Comparison of ENCODE assay signal across 41 cellular contexts in genomic region chr20:977021-977420, GRCh38. TPM values are rescaled to one million over a fixed set of nuclear protein-coding genes. Genes with fewer than 3 reads are reported as not detected.
DNase-seq lines count a peak whose midpoint lies in the region; ATAC-seq, FAIRE-seq and TF ChIP-seq lines count a peak whose summit lies in the region.
"Had no signal": no experiment of that assay in that cellular context is flagged by ENCODE, and none has a peak within 500 bp of the region (broad histone marks: within the 10 kb centered on the region; RNA-seq: fewer than 3 reads in every experiment).

No MANE protein-coding gene starts in this region.

- H3K9me1 ChIP-seq in K562 (ENCODE audit: control insufficient read depth, insufficient read depth, low read length): no peaks in the 10 kb centered on the region

- H3K4me2 ChIP-seq in K562 (ENCODE audit: insufficient read depth, low read length) (no peak overlapping the region), mesendoderm (ENCODE audit: low read length) (no peak overlapping the region)
- H3K4me2 ChIP-seq: A549; BLaER1; BLaER1 treated with 17β-estradiol and CSF1 and Interleukin-3, amounts not matched to agents 10 nM and 100 nM had no signal

- POLR2A ChIA-PET in K562 (lab: Yijun Ruan, JAX): no interaction called here
- POLR2A ChIA-PET in activated CD4-positive, alpha-beta T cell treated with anti-CD3 and anti-CD28 coated beads, Interleukin-2, amount 10 ng/mL, durations not matched to agents 7 days and 5 days (lab: Charles Lee): no interaction called here

- no peak overlapping the region for H2BK120ac ChIP-seq in mesendoderm (ENCODE audit: low read depth, low read length)

- WGBS in K562 (ENCODE audit: insufficient coverage, low coverage, missing lambda C conversion rate): 17% methylated on average over 1 of the region's 1 CpG
- 81 to 100% methylated on average over 1 of the region's 1 CpG for WGBS in endodermal cell (ENCODE audit: insufficient coverage in 1 of 2, insufficient read length in 1 of 2), 2 experiments
- no CpG with 5 or more reads among the region's 1 CpG for WGBS in mesendoderm (ENCODE audit: extremely low coverage, insufficient coverage, low lambda C conversion rate)
- WGBS in thyroid gland, 2 donors: 33 to 92% methylated on average over 1 of the region's 1 CpG

- H2BK15ac ChIP-seq in mesendoderm (replicated peaks; ENCODE audit: low read depth): no peak overlapping the region

- H3K27me3 Mint-ChIP-seq in endodermal cell (ENCODE audit: insufficient read depth): peaks cover 2% of the 10 kb centered on the region
- H3K27me3 Mint-ChIP-seq in activated CD4-positive, alpha-beta T cell treated with anti-CD3 and anti-CD28 coated beads, Interleukin-2, amount 10 ng/mL, durations not matched to agents 7 days and 5 days: peaks cover 2% of the 10 kb centered on the region

- no peak for ATAC-seq in K562
- ATAC-seq in HG02870 (IDR thresholded peaks at IDR 0.05; ENCODE audit: unreplicated experiment): no peak
- ATAC-seq: A549; CD8-positive, alpha-beta T cell had no signal

- no peak overlapping the region for H3K4me3 Mint-ChIP-seq in endodermal cell
- H3K4me3 Mint-ChIP-seq in activated CD4-positive, alpha-beta T cell treated with anti-CD3 and anti-CD28 coated beads, Interleukin-2, amount 10 ng/mL, durations not matched to agents 7 days and 5 days: no peak overlapping the region
- H3K4me3 Mint-ChIP-seq: B cell; CD14-positive monocyte; CD4-positive, alpha-beta memory T cell; CD4-positive, alpha-beta T cell; CD4-positive, CD25-positive, alpha-beta regulatory T cell; CD8-positive, alpha-beta memory T cell; CD8-positive, alpha-beta T cell had no signal

- no peak overlapping the region for H2AK5ac ChIP-seq in mesendoderm (ENCODE audit: low read length)

- H3K9ac ChIP-seq in K562 (ENCODE audit: insufficient read depth in 1 of 2, low read depth in 2 of 2, low read length in 2 of 2) (no peak overlapping the region), endodermal cell (ENCODE audit: extremely low read depth, low read length, poor library complexity, severe bottlenecking) (no peak overlapping the region), mesendoderm (ENCODE audit: low read length) (no peak overlapping the region)
- H3K9ac ChIP-seq: BLaER1; BLaER1 treated with 17β-estradiol and CSF1 and Interleukin-3, amounts not matched to agents 10 nM and 100 nM had no signal

- H3K79me2 ChIP-seq in K562 (ENCODE audit: control insufficient read depth, insufficient read depth, low read length) (no peaks in the 10 kb centered on the region), mesendoderm (ENCODE audit: control insufficient read depth, insufficient read depth, low read length) (no peaks in the 10 kb centered on the region)

- H3K4me1 ChIP-seq in K562 (replicated peaks in 1 of 2; ENCODE audit: control insufficient read depth in 2 of 2, insufficient read depth in 2 of 2, low read length in 2 of 2) (peaks cover 0 to 7% of the 10 kb centered on the region in 2 experiments; a peak in 3 of 5 replicates), endodermal cell (ENCODE audit: control insufficient read depth, insufficient read depth, low read length) (no peaks in the 10 kb centered on the region), mesendoderm (ENCODE audit: control insufficient read depth, low read depth, low read length) (no peaks in the 10 kb centered on the region), thyroid gland (peaks cover 21 to 37% of the 10 kb centered on the region in 2 donors)
- H3K4me1 ChIP-seq: A549; BE2C; BLaER1; BLaER1 treated with 17β-estradiol and CSF1 and Interleukin-3, amounts not matched to agents 10 nM and 100 nM; Caco-2 had no signal

- H4K20me1 ChIP-seq in K562 (replicated peaks; ENCODE audit: control insufficient read depth, insufficient read depth, low read length): no peaks in the 10 kb centered on the region
- H4K20me1 ChIP-seq: BLaER1 had no signal

- no peak overlapping the region for H3K56ac ChIP-seq in mesendoderm (ENCODE audit: low read length)

- H2AFZ ChIP-seq in K562 (ENCODE audit: low read depth, low read length): no peak overlapping the region

- CTCF ChIA-PET in K562 (lab: Yijun Ruan, JAX; ENCODE audit: low intra/inter-chr PET ratio): no interaction called here
- CTCF ChIA-PET in activated CD4-positive, alpha-beta T cell treated with anti-CD3 and anti-CD28 coated beads, Interleukin-2, amount 10 ng/mL, durations not matched to agents 7 days and 5 days (lab: Charles Lee): no interaction called here

- no peaks in the 10 kb centered on the region for H3K36me3 ChIP-seq in K562 (ENCODE audit: control insufficient read depth, insufficient read depth, low read length)
- no peaks in the 10 kb centered on the region for H3K36me3 ChIP-seq in endodermal cell (ENCODE audit: control insufficient read depth, insufficient read depth, low read length)
- no peaks in the 10 kb centered on the region for H3K36me3 ChIP-seq in mesendoderm (ENCODE audit: control insufficient read depth, insufficient read depth, low read length)
- H3K36me3 ChIP-seq in thyroid gland: no peaks in the 10 kb centered on the region
- no peaks in the 10 kb centered on the region for H3K36me3 ChIP-seq in WERI-Rb-1
- H3K36me3 ChIP-seq: BE2C; BLaER1; BLaER1 treated with 17β-estradiol and CSF1 and Interleukin-3, amounts not matched to agents 10 nM and 100 nM had no signal

- H3K4me1 Mint-ChIP-seq in endodermal cell: peaks cover 7% of the 10 kb centered on the region
- peaks cover 6% of the 10 kb centered on the region for H3K4me1 Mint-ChIP-seq in activated CD4-positive, alpha-beta T cell treated with anti-CD3 and anti-CD28 coated beads, Interleukin-2, amount 10 ng/mL, durations not matched to agents 7 days and 5 days
- H3K4me1 Mint-ChIP-seq: B cell had no signal

- no peak overlapping the region for H4K5ac ChIP-seq in mesendoderm (ENCODE audit: low read length)

- H3K4ac ChIP-seq in mesendoderm (ENCODE audit: low read depth, low read length): no peak overlapping the region

- no peak for TF ChIP-seq EP300 in K562 (IDR thresholded peaks at IDR 0.05; ENCODE audit: low read length)

- no peak overlapping the region for H3K4me3 ChIP-seq in K562
- H3K4me3 ChIP-seq in endodermal cell (ENCODE audit: low read length): no peak overlapping the region
- no peak overlapping the region for H3K4me3 ChIP-seq in mesendoderm (ENCODE audit: low read length)
- no peak overlapping the region for H3K4me3 ChIP-seq in thyroid gland (replicated peaks in 1 of 3)
- H3K4me3 ChIP-seq in WERI-Rb-1 (ENCODE audit: low read depth, low read length): no peak overlapping the region
- H3K4me3 ChIP-seq: A549; BLaER1; BLaER1 treated with 17β-estradiol and CSF1 and Interleukin-3, amounts not matched to agents 10 nM and 100 nM had no signal

- in situ Hi-C loops in K562 (cut with MboI): no loop called here

- TF ChIP-seq POLR2A in K562 (conservative IDR thresholded peaks at IDR 0.05): no peak
- no peak for TF ChIP-seq POLR2A in thyroid gland (IDR thresholded peaks at IDR 0.05)

- H3K27me3 ChIP-seq in K562 (ENCODE audit: control insufficient read depth in 2 of 2, insufficient read depth in 2 of 2, low read length in 2 of 2) (peaks cover 4 to 25% of the 10 kb centered on the region in 2 experiments; a peak in 3 of 5 replicates), endodermal cell (ENCODE audit: control insufficient read depth, insufficient read depth, low read length, poor library complexity, severe bottlenecking) (no peaks in the 10 kb centered on the region), mesendoderm (ENCODE audit: insufficient read depth, low read length, poor library complexity) (no peaks in the 10 kb centered on the region), thyroid gland (no peaks in the 10 kb centered on the region), WERI-Rb-1 (ENCODE audit: insufficient read depth, low read depth, severe bottlenecking) (no peaks in the 10 kb centered on the region)
- H3K27me3 ChIP-seq: BE2C; BLaER1; BLaER1 treated with 17β-estradiol and CSF1 and Interleukin-3, amounts not matched to agents 10 nM and 100 nM had no signal

- H3K23ac ChIP-seq in mesendoderm (ENCODE audit: low read length): no peak overlapping the region

- intact Hi-C loops in K562 (cut with micrococcal nuclease): loop anchor here (10.0 kb wide), 1 partner anchor 238 kb away; no protein-coding TSS in a partner anchor
- intact Hi-C loops in thyroid gland (cut with DNase I): loop anchor here (10.0 kb wide), 1 partner anchor 138 kb away; the partner anchor contains the start of gene PSMF1

- no peak overlapping the region for H4K8ac ChIP-seq in mesendoderm (ENCODE audit: low read depth, low read length)

- no peak for TF ChIP-seq RAD21 in K562 (CRISPR knock-in tag; conservative IDR thresholded peaks at IDR 0.05 in 1 of 2, IDR thresholded peaks at IDR 0.05 in 1 of 2)

- FAIRE-seq in K562 (lab: Jason Lieb, UNC): no peak
- FAIRE-seq: A204.1, A549, D721Med had no signal

- no peak overlapping the region for H3K18ac ChIP-seq in mesendoderm (ENCODE audit: low read length)

- no peak overlapping the region for H2BK5ac ChIP-seq in mesendoderm (ENCODE audit: low read length)

- no peak for DNase-seq in K562 (ENCODE audit: extremely low read depth in 1 of 4, low spot score in 3 of 4)
- peak; percentile 60 for DNase-seq in endodermal cell
- peak; percentile 23 for DNase-seq in mesendoderm
- peak; percentile 51 to 66 for DNase-seq in thyroid gland
- no peak for DNase-seq in NCI-H774 (lab: John Stamatoyannopoulos, UW)
- no peak for DNase-seq in activated CD4-positive, alpha-beta T cell treated with anti-CD3 and anti-CD28 coated beads, Interleukin-2, amount 10 ng/mL, durations not matched to agents 7 days and 5 days
- no peak for DNase-seq in WERI-Rb-1
- DNase-seq: 8988T; ACHN; AML-193; BE2C; C1 segment of cervical spinal cord; Caco-2; Calu3; CD4-positive, alpha-beta memory T cell; CD4-positive, alpha-beta T cell; CD4-positive, CD25-positive, alpha-beta regulatory T cell; CD8-positive, alpha-beta memory T cell; CD8-positive, alpha-beta T cell; COR-L47; DMS 273 treated with DMSO at 0.1 percent for 48 hours; DMS153; DMS53; DMS79; DMS79 treated with DMSO at 0.1 percent for 48 hours; DND-41; EL had no signal

- H3K9me3 Mint-ChIP-seq in endodermal cell: no peaks in the 10 kb centered on the region
- no peaks in the 10 kb centered on the region for H3K9me3 Mint-ChIP-seq in activated CD4-positive, alpha-beta T cell treated with anti-CD3 and anti-CD28 coated beads, Interleukin-2, amount 10 ng/mL, durations not matched to agents 7 days and 5 days
- H3K9me3 Mint-ChIP-seq: CD4-positive, alpha-beta memory T cell; CD4-positive, alpha-beta T cell; CD8-positive, alpha-beta memory T cell; CD8-positive, alpha-beta T cell had no signal

- no peaks in the 10 kb centered on the region for H3K36me3 Mint-ChIP-seq in endodermal cell (ENCODE audit: low read depth)
- H3K36me3 Mint-ChIP-seq in activated CD4-positive, alpha-beta T cell treated with anti-CD3 and anti-CD28 coated beads, Interleukin-2, amount 10 ng/mL, durations not matched to agents 7 days and 5 days (ENCODE audit: low read depth): no peaks in the 10 kb centered on the region
- H3K36me3 Mint-ChIP-seq: CD14-positive monocyte; CD4-positive, alpha-beta memory T cell; CD4-positive, CD25-positive, alpha-beta regulatory T cell; CD8-positive, alpha-beta memory T cell; CD8-positive, alpha-beta T cell had no signal

- BruUV-seq in K562 (replicated peaks; lab: Mats Ljungman, UMichigan): no TSS peak

- H3K27ac Mint-ChIP-seq in endodermal cell: no peak overlapping the region
- H3K27ac Mint-ChIP-seq in activated CD4-positive, alpha-beta T cell treated with anti-CD3 and anti-CD28 coated beads, Interleukin-2, amount 10 ng/mL, durations not matched to agents 7 days and 5 days: no peak overlapping the region
- H3K27ac Mint-ChIP-seq: B cell; CD14-positive monocyte; CD4-positive, alpha-beta T cell; CD4-positive, CD25-positive, alpha-beta regulatory T cell; CD8-positive, alpha-beta memory T cell; CD8-positive, alpha-beta T cell had no signal

- TF ChIP-seq CTCF in K562 (IDR thresholded peaks at IDR 0.05 in 2 of 3, conservative IDR thresholded peaks at IDR 0.05 in 1 of 3; ENCODE audit: insufficient read depth in 2 of 3, low read depth in 1 of 3, low read length in 3 of 3) (no peak), endodermal cell (conservative IDR thresholded peaks at IDR 0.05) (no peak), thyroid gland (IDR thresholded peaks at IDR 0.05) (no peak), WERI-Rb-1 (IDR thresholded peaks at IDR 0.05; ENCODE audit: low read depth, low read length) (no peak)

- H3K27ac ChIP-seq in K562 (ENCODE audit: extremely low read depth, low read depth, low read length) (no peak overlapping the region), endodermal cell (ENCODE audit: low read depth, low read length) (no peak overlapping the region), mesendoderm (ENCODE audit: low read depth, low read length) (no peak overlapping the region), thyroid gland (peak overlapping the region in 1 of 3 donors; percentile 80), WERI-Rb-1 (no peak overlapping the region)
- H3K27ac ChIP-seq: 22Rv1; A549; BLaER1; BLaER1 treated with 17β-estradiol and CSF1 and Interleukin-3, amounts not matched to agents 10 nM and 100 nM; C4-2B had no signal

- no peaks in the 10 kb centered on the region for H3K9me3 ChIP-seq in K562 (replicated peaks; ENCODE audit: control insufficient read depth, insufficient read depth, low read depth, low read length)
- H3K9me3 ChIP-seq in endodermal cell (ENCODE audit: control insufficient read depth, low read length): no peaks in the 10 kb centered on the region
- H3K9me3 ChIP-seq in thyroid gland: no peaks in the 10 kb centered on the region
- no peaks in the 10 kb centered on the region for H3K9me3 ChIP-seq in WERI-Rb-1 (ENCODE audit: severe bottlenecking)
- H3K9me3 ChIP-seq: A549; BE2C; BLaER1; BLaER1 treated with 17β-estradiol and CSF1 and Interleukin-3, amounts not matched to agents 10 nM and 100 nM; Caco-2 had no signal

- no peaks in the 10 kb centered on the region for H3K79me1 ChIP-seq in mesendoderm (ENCODE audit: low read length)

RNA-seq across cellular contexts. Expression of gene RSPO4, which starts 25.1 kb away (rescaled TPM):
- 0.14 TPM in 1 of 2 replicates, not detected in the other for total RNA-seq in K562 (2011; cell fraction: chromatin; rRNA removed; ENCODE audit: low replicate concordance)
- total RNA-seq in K562 (2011; cell fraction: nucleolus; rRNA removed): not detected in 2 replicates
- total RNA-seq in K562 (2011; cell fraction: nucleoplasm; rRNA removed): not detected in 2 replicates
- total RNA-seq in K562 (2014; rRNA removed) (not detected in 2 replicates), K562 (2014; rRNA removed; fragmentation: Illumina TruSeq; extraction: Trizol) (not detected in 2 replicates), K562 (2015; rRNA removed; fragmentation: Illumina TruSeq; extraction: Trizol) (not detected in 2 replicates), K562 (2021) (0.09 TPM in 1 of 2 replicates, not detected in the other), endodermal cell (1 to 10 TPM; 3.8 to 7.6 TPM), thyroid gland (1 to 10 TPM in 2 of 4 donors, under 1 TPM in 2; 0.27 to 4.8 (median 0.65) TPM)
- polyA plus RNA-seq in K562 (2011; rRNA removed) (not detected in 2 replicates), K562 (2014; fragmentation: Illumina TruSeq; extraction: Trizol) (0.04 TPM in 1 of 2 replicates, not detected in the other), K562 (2014; fragmentation: Nextera tagmentation; extraction: Ambion mirVana) (not detected), K562 (2014; rRNA removed) (0.34 TPM in 1 of 2 replicates, not detected in the other)
- not detected in 2 replicates for polyA plus RNA-seq in K562 (2011; cell fraction: cytosol; rRNA removed)
- 0.06 TPM in 2 replicates for polyA plus RNA-seq in K562 (2011; cell fraction: nucleus; rRNA removed)
- 0.10 and 0.12 TPM in 2 replicates for polyA plus RNA-seq in K562 (2012)
- polyA minus RNA-seq in K562 (2011; rRNA and poly(A)+ RNA removed): not detected in 2 replicates
- not detected in 2 replicates for polyA minus RNA-seq in K562 (2011; cell fraction: cytosol; rRNA and poly(A)+ RNA removed)
- not detected in 2 replicates for polyA minus RNA-seq in K562 (2011; cell fraction: nucleus; rRNA and poly(A)+ RNA removed)
- 2.0 TPM for polyA plus RNA-seq in endodermal cell (2013, experiment 1 of 2)
- polyA plus RNA-seq in endodermal cell (2013, experiment 2 of 2): 1.8 TPM
- polyA plus RNA-seq in mesendoderm (2013, experiment 1 of 2): 2.8 TPM
- polyA plus RNA-seq in mesendoderm (2013, experiment 2 of 2): 2.7 TPM
- total RNA-seq in activated CD4-positive, alpha-beta T cell treated with anti-CD3 and anti-CD28 coated beads, Interleukin-2, amount 10 ng/mL, durations not matched to agents 7 days and 5 days: under 1 TPM in 1 of 2 experiments, not detected in 1; 0.10 TPM
- total RNA-seq: A172; A673; Calu3; CD8-positive, alpha-beta memory T cell; Daoy had no signal
- polyA plus RNA-seq: A549; AG04450; CD14-positive monocyte; CD4-positive, alpha-beta memory T cell; CD4-positive, CD25-positive, alpha-beta regulatory T cell; CD8-positive, alpha-beta memory T cell had no signal

Comparison
In these comparisons a context has a peak if more than half of its experiments do, and no peak if none do; other contexts are left out.
1. DNase-seq: peak in endodermal cell (single experiment), mesendoderm (single experiment) and thyroid gland (2 of 2); none in K562 (0 of 4), NCI-H774 (single experiment), activated CD4-positive, alpha-beta T cell treated with anti-CD3 and anti-CD28 coated beads, Interleukin-2, amount 10 ng/mL, durations not matched to agents 7 days and 5 days (single experiment) and WERI-Rb-1 (single experiment).